In the genomic region with DNA sequence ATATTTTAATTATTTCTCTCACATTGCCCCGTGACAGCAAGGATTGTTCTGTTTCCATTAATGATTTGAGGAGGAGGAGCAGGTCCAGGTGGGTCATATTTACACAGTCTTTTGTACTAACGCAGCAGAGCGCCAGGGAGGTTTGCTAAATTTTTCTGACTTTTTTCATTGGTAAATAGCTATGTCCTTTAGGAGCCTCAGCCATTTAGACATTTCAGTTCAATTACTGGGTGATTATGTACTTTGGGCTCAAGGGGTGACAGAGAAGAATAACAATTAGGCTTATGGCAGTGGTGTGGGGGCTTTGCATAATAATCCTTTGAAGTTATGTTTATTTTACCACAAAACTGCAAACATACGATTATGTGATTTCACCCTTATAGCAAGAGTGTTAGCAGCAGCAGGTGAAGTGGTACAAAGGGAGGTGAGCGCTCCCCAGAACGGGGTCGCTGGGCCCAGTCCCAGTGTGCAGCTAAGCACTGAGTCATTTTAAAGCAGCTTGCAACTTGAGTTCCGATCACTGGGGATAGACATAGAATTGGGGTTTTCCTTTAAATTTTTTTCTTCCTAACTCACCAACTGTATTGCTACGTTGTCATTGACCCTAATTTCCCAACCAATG, we compare ENCODE assay signal across 27 cellular contexts.
DNase-seq lines count a peak whose midpoint lies in the region; ATAC-seq, FAIRE-seq and TF ChIP-seq lines count a peak whose summit lies in the region.
"Had no signal": no experiment of that assay in that cellular context is flagged by ENCODE, and none has a peak within 500 bp of the region (broad histone marks: within the 10 kb centered on the region; RNA-seq: fewer than 3 reads in every experiment).

No MANE protein-coding gene starts in this region.

- no peaks in the 10 kb centered on the region for H3K27me3 ChIP-seq in endothelial cell of umbilical vein (ENCODE audit: control insufficient read depth in 2 of 2, insufficient read depth in 2 of 2, low read length in 2 of 2)
- H3K27me3 ChIP-seq: dorsolateral prefrontal cortex, uterus had no signal

- FAIRE-seq in endothelial cell of umbilical vein (lab: Jason Lieb, UNC), result peak; percentile 8
- FAIRE-seq: H1, kidney had no signal

- no TSS peak for BruUV-seq in endothelial cell of umbilical vein (replicated peaks; lab: Mats Ljungman, UMichigan)

- H3K4me2 ChIP-seq in endothelial cell of umbilical vein (ENCODE audit: insufficient read depth, low read length), result no peak overlapping the region
- H3K4me2 ChIP-seq: smooth muscle cell had no signal

- H3K4me1 ChIP-seq in endothelial cell of umbilical vein (ENCODE audit: control insufficient read depth, extremely low read depth, insufficient read depth, low read length), result no peaks in the 10 kb centered on the region
- H3K4me1 ChIP-seq: uterus had no signal

- dilution Hi-C loops in endothelial cell of umbilical vein (cut with MboI; ENCODE audit: extremely low pct_ligation_motif_present, low sequenced_read_pairs), result no loop called here

- H3K27ac ChIP-seq in endothelial cell of umbilical vein (ENCODE audit: insufficient read depth, low read depth, low read length), result no peak overlapping the region
- H3K27ac ChIP-seq: dorsolateral prefrontal cortex, HL-60, uterus had no signal

- peaks cover 0 to 17% of the 10 kb centered on the region in 2 experiments for H3K36me3 ChIP-seq in endothelial cell of umbilical vein (ENCODE audit: control insufficient read depth in 2 of 2, extremely low read depth in 1 of 2, insufficient read depth in 2 of 2, low read length in 2 of 2)
- H3K36me3 ChIP-seq: uterus had no signal

- intact Hi-C loops in endothelial cell of umbilical vein (cut with micrococcal nuclease) (no loop called here), cardiac septum (cut with DNase I) (no loop called here)

- H2AFZ ChIP-seq in endothelial cell of umbilical vein (ENCODE audit: low read depth, low read length), result no peak overlapping the region

- no peaks in the 10 kb centered on the region for H3K79me2 ChIP-seq in endothelial cell of umbilical vein (ENCODE audit: control insufficient read depth, insufficient read depth, low read length)

- H3K9ac ChIP-seq in endothelial cell of umbilical vein (replicated peaks; ENCODE audit: extremely low read depth, insufficient read depth, low read length), result no peak overlapping the region

- no peaks in the 10 kb centered on the region for H4K20me1 ChIP-seq in endothelial cell of umbilical vein (replicated peaks; ENCODE audit: control insufficient read depth, extremely low read depth, insufficient read depth, low read length)

- POLR2A ChIA-PET in endothelial cell of umbilical vein (lab: Charles Lee), result no interaction called here

- no peak overlapping the region for H3K4me3 ChIP-seq in endothelial cell of umbilical vein (replicated peaks in 1 of 3; ENCODE audit: insufficient read depth in 1 of 3, low read depth in 1 of 3, low read length in 3 of 3)
- H3K4me3 ChIP-seq: dorsolateral prefrontal cortex, lung, smooth muscle cell, uterus had no signal

- DNase-seq in DMS153 treated with DMSO at 0.1 percent for 48 hours (lab: John Stamatoyannopoulos, UW; ENCODE audit: unreplicated experiment) (peak; percentile 48), NCI-H1436 (lab: John Stamatoyannopoulos, UW) (peak; percentile 66), NCI-H345 (lab: John Stamatoyannopoulos, UW) (peak; percentile 50), endothelial cell of umbilical vein (ENCODE audit: low read depth, low spot score) (no peak), cardiac septum (ENCODE audit: low spot score) (no peak), middle frontal gyrus (ENCODE audit: extremely low spot score, low spot score) (no peak), iPS-NIHi7 (ENCODE audit: extremely low spot score) (no peak)
- DNase-seq: activated CD4-positive, alpha-beta T cell treated with anti-CD3 and anti-CD28 coated beads for 36 hours; activated gamma-delta T cell; activated naive CD8-positive, alpha-beta T cell treated with anti-CD3 and anti-CD28 coated beads, Interleukin-2, amount 10 ng/mL, durations not matched to agents 7 days and 5 days; activated T-cell treated with anti-CD3 and anti-CD28 coated beads, Interleukin-2, amount 50 U/mL, for 1 hour; C1 segment of cervical spinal cord; Calu3; dorsolateral prefrontal cortex; kidney; NCI-H2171 treated with DMSO at 0.1 percent for 48 hours; OCI-M1; retina; stimulated activated CD4-positive, alpha-beta T cell treated with anti-CD3 and anti-CD28 coated beads, Interleukin-1b, Interleukin-23, amount 100 ng/mL, for 48 hours; stimulated activated CD8-positive, alpha-beta memory T cell treated with anti-CD3 and anti-CD28 coated beads, Interleukin-4, amount 100 ng/mL, for 48 hours; stimulated activated naive CD8-positive, alpha-beta T cell treated with anti-CD3 and anti-CD28 coated beads, Interleukin-15, amount 100 ng/mL, for 72 hours; uterus had no signal

- ATAC-seq in GM21529 (IDR thresholded peaks at IDR 0.05; ENCODE audit: unreplicated experiment), result no peak
- ATAC-seq: activated CD4-positive, alpha-beta T cell treated with anti-CD3 and anti-CD28 coated beads for 36 hours; stimulated activated naive CD8-positive, alpha-beta T cell treated with anti-CD3 and anti-CD28 coated beads, Interleukin-15, amount 100 ng/mL, for 72 hours had no signal

- no peak for TF ChIP-seq CTCF in endothelial cell of umbilical vein (IDR thresholded peaks at IDR 0.05; ENCODE audit: extremely low read depth in 1 of 2, insufficient read depth in 1 of 2, low read depth in 1 of 2, low read length in 2 of 2)

- CTCF ChIA-PET in endothelial cell of umbilical vein (lab: Charles Lee), result interaction anchor here (1.1 kb wide), 1 partner anchor 82 kb away, joined by 3 read pairs; a partner anchor contains a TSS

- no peak for TF ChIP-seq POLR2A in endothelial cell of umbilical vein (IDR thresholded peaks at IDR 0.05; ENCODE audit: low read depth, low read length)

- no peaks in the 10 kb centered on the region for H3K9me3 ChIP-seq in endothelial cell of umbilical vein (replicated peaks; ENCODE audit: control insufficient read depth, insufficient read depth, low read length)
- H3K9me3 ChIP-seq: uterus had no signal

- no peaks in the 10 kb centered on the region for H3K9me1 ChIP-seq in endothelial cell of umbilical vein (replicated peaks; ENCODE audit: control insufficient read depth, extremely low read depth, insufficient read depth, low read length)

TF ChIP-seq in endothelial cell of umbilical vein, 7 proteins besides CTCF, POLR2A, EP300 and RAD21:
- TF ChIP-seq EZH2 (IDR thresholded peaks at IDR 0.05; ENCODE audit: borderline replicate concordance, low read depth, low read length, severe bottlenecking) (no peak), JUN (IDR thresholded peaks at IDR 0.05; ENCODE audit: borderline replicate concordance, insufficient read depth, insufficient read length, low read depth) (no peak), GATA2 (IDR thresholded peaks at IDR 0.05; ENCODE audit: insufficient read depth, insufficient read length, low read depth, low read length) (no peak), POLR2AphosphoS5 (IDR thresholded peaks at IDR 0.05; ENCODE audit: insufficient read depth, low read depth, low read length) (no peak), MYC (IDR thresholded peaks at IDR 0.05; ENCODE audit: low read depth, low read length) (no peak)
- TF ChIP-seq, protein P1, sequence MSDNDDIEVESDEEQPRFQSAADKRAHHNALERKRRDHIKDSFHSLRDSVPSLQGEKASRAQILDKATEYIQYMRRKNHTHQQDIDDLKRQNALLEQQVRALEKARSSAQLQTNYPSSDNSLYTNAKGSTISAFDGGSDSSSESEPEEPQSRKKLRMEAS (IDR thresholded peaks at IDR 0.05; ENCODE audit: insufficient read depth, insufficient read length), result no peak

Comparison
In these comparisons a context has a peak if more than half of its experiments do, and no peak if none do; other contexts are left out.
1. DNase-seq: peak in DMS153 treated with DMSO at 0.1 percent for 48 hours (single experiment), NCI-H1436 (single experiment) and NCI-H345 (single experiment); none in endothelial cell of umbilical vein (single experiment), cardiac septum (single experiment), middle frontal gyrus (single experiment) and iPS-NIHi7 (single experiment).